Comparison of ENCODE assay signal across 26 cellular contexts in the genomic region with DNA sequence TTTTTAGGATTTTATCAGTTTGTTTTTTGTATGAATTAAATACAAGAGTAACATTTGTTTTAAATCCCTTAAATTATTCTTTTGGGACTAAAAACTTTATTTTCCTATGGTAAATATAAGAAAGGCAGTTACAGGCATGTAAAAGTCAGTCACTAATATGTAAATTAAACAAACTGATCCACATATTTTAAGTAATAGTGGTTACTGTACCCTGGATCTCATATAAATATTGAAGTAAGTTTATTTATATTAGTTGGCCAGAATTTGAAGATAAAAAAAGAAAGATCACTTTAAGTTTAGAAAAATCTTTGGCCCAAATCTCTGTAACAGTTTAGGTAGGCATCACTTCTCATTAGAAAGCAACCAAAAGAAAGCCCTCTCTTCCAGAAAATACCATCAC. TPM values are rescaled to one million over a fixed set of nuclear protein-coding genes. Genes with fewer than 3 reads are reported as not detected.
A peak's percentile ranks its signal among the peaks of the same experiment; 100 is the strongest.
DNase-seq lines count a peak whose midpoint lies in the region; ATAC-seq, FAIRE-seq and TF ChIP-seq lines count a peak whose summit lies in the region.
"Had no signal": no experiment of that assay in that cellular context is flagged by ENCODE, and none has a peak within 500 bp of the region (broad histone marks: within the 10 kb centered on the region; RNA-seq: fewer than 3 reads in every experiment).

No MANE protein-coding gene starts in this region.

- no peak overlapping the region for H3K14ac ChIP-seq in H9 (ENCODE audit: insufficient read depth, low read length)

- no peak overlapping the region for H3T11ph ChIP-seq in H9 (ENCODE audit: low read length)

- no peak overlapping the region for H2BK15ac ChIP-seq in H9 (ENCODE audit: low read depth, low read length)

- H4K8ac ChIP-seq in H9 (replicated peaks; ENCODE audit: insufficient read length, low read depth, low read length) = no peak overlapping the region

- CTCF ChIA-PET in endothelial cell of umbilical vein (lab: Charles Lee) = interaction anchor here (1.4 kb wide), 1 partner anchor 14 kb away, joined by 10 read pairs; no protein-coding TSS in a partner anchor

- no peak overlapping the region for H2AK5ac ChIP-seq in H9 (ENCODE audit: insufficient read length, low read length)

- TF ChIP-seq CTCF in left ventricle myocardium inferior (IDR thresholded peaks at IDR 0.05; ENCODE audit: borderline replicate concordance) = no peak
- TF ChIP-seq CTCF in endothelial cell of umbilical vein (IDR thresholded peaks at IDR 0.05; ENCODE audit: extremely low read depth in 1 of 2, insufficient read depth in 1 of 2, low read depth in 1 of 2, low read length in 2 of 2) = no peak
- TF ChIP-seq CTCF in kidney (IDR thresholded peaks at IDR 0.05; ENCODE audit: borderline replicate concordance, extremely low read depth, insufficient read depth) = no peak
- TF ChIP-seq CTCF in H9 (conservative IDR thresholded peaks at IDR 0.05) = no peak

- H3K4me2 ChIP-seq in endothelial cell of umbilical vein (ENCODE audit: insufficient read depth, low read length) (peak overlapping the region; percentile 61), H9 (ENCODE audit: insufficient read depth, insufficient read length, low read length) (no peak overlapping the region)
- H3K4me2 ChIP-seq: A549; BLaER1 treated with 17β-estradiol and CSF1 and Interleukin-3, amounts not matched to agents 10 nM and 100 nM had no signal

- H2BK12ac ChIP-seq in H9 (ENCODE audit: insufficient read length, low read depth, low read length) = no peak overlapping the region

- H3K23ac ChIP-seq in H9 (ENCODE audit: insufficient read length, low read depth, low read length) = no peak overlapping the region

- no peaks in the 10 kb centered on the region for H3K9me1 ChIP-seq in endothelial cell of umbilical vein (replicated peaks; ENCODE audit: control insufficient read depth, extremely low read depth, insufficient read depth, low read length)

- no peak for TF ChIP-seq POLR2A in endothelial cell of umbilical vein (IDR thresholded peaks at IDR 0.05; ENCODE audit: low read depth, low read length)

- H3K79me2 ChIP-seq in endothelial cell of umbilical vein (ENCODE audit: control insufficient read depth, insufficient read depth, low read length) (peaks cover 3% of the 10 kb centered on the region), H9 (ENCODE audit: insufficient read depth, low read length) (peaks cover 5% of the 10 kb centered on the region; the same call in 1 of the 2 replicates)

- intact Hi-C loops in left ventricle myocardium inferior (cut with micrococcal nuclease) = no loop called here
- intact Hi-C loops in right cardiac atrium (cut with DNase I) = no loop called here
- intact Hi-C loops in endothelial cell of umbilical vein (cut with micrococcal nuclease) = no loop called here
- intact Hi-C loops in kidney (cut with DNase I) = no loop called here

- peaks cover 16 to 25% (median 17%) of the 10 kb centered on the region in 3 experiments for H3K36me3 Mint-ChIP-seq in H9 (ENCODE audit: insufficient read depth in 1 of 3, low read depth in 3 of 3)
- H3K36me3 Mint-ChIP-seq: CD14-positive monocyte; CD8-positive, alpha-beta memory T cell had no signal

- peaks cover 28 to 51% of the 10 kb centered on the region in 2 experiments for H3K4me1 Mint-ChIP-seq in H9
- H3K4me1 Mint-ChIP-seq: CD14-positive monocyte; CD8-positive, alpha-beta memory T cell had no signal

- H3K4me3 Mint-ChIP-seq in H9 = no peak overlapping the region
- H3K4me3 Mint-ChIP-seq: CD14-positive monocyte; CD4-positive, alpha-beta T cell; CD8-positive, alpha-beta memory T cell had no signal

- H3K18ac ChIP-seq in H9 (ENCODE audit: insufficient read length, low read depth, low read length) = no peak overlapping the region

- no peak for ATAC-seq in right cardiac atrium
- ATAC-seq: A549, GM12878, HCT116 had no signal

- H3K9me3 Mint-ChIP-seq in H9 = peaks cover 8% of the 10 kb centered on the region in 2 experiments
- H3K9me3 Mint-ChIP-seq: CD4-positive, alpha-beta T cell had no signal

- FAIRE-seq in endothelial cell of umbilical vein (lab: Jason Lieb, UNC) (no peak), kidney (lab: Jason Lieb, UNC) (peak; percentile 53)
- FAIRE-seq: A549, D721Med, GM12878, GM19239, H1 had no signal

- no peak overlapping the region for H3K27ac Mint-ChIP-seq in H9
- H3K27ac Mint-ChIP-seq: CD14-positive monocyte; CD4-positive, alpha-beta T cell; CD8-positive, alpha-beta memory T cell had no signal

- H3K9ac ChIP-seq in endothelial cell of umbilical vein (replicated peaks; ENCODE audit: extremely low read depth, insufficient read depth, low read length) = no peak overlapping the region
- no peak overlapping the region for H3K9ac ChIP-seq in kidney (ENCODE audit: low read length in 2 of 2)
- no peak overlapping the region for H3K9ac ChIP-seq in H9 (ENCODE audit: extremely low read depth, insufficient read length, low read length)
- H3K9ac ChIP-seq: BLaER1 treated with 17β-estradiol and CSF1 and Interleukin-3, amounts not matched to agents 10 nM and 100 nM; GM23248 had no signal

- H3K27me3 Mint-ChIP-seq in H9 (ENCODE audit: low read depth) = no peaks in the 10 kb centered on the region
- H3K27me3 Mint-ChIP-seq: CD4-positive, alpha-beta T cell had no signal

- no peak overlapping the region for H4K91ac ChIP-seq in H9 (ENCODE audit: insufficient read length, low read depth, low read length)

- no TSS peak for BruUV-seq in endothelial cell of umbilical vein (replicated peaks; lab: Mats Ljungman, UMichigan)

- H2AFZ ChIP-seq in endothelial cell of umbilical vein (ENCODE audit: low read depth, low read length) = no peak overlapping the region
- H2AFZ ChIP-seq in H9 (ENCODE audit: low read length) = no peak overlapping the region
- H2AFZ ChIP-seq: GM23248 had no signal

- DNase-seq in left ventricle myocardium inferior (no peak), right cardiac atrium (no peak), endothelial cell of umbilical vein (ENCODE audit: low read depth, low spot score) (no peak), kidney (no peak), H9 (no peak), OCI-M2 (lab: John Stamatoyannopoulos, UW; ENCODE audit: unreplicated experiment) (no peak)
- no peak for DNase-seq in activated CD4-positive, alpha-beta T cell treated with anti-CD3 and anti-CD28 coated beads for 4 hours
- DNase-seq: 8988T; ACHN; AML-193; BE2C; CD4-positive, alpha-beta T cell; CD8-positive, alpha-beta memory T cell; DMS 273 treated with DMSO at 0.1 percent for 48 hours; DMS79; GDM1; GM23248; H7 had no signal

- H2BK20ac ChIP-seq in H9 (ENCODE audit: low read depth, low read length, poor library complexity, severe bottlenecking) = no peak overlapping the region

- POLR2A ChIA-PET in endothelial cell of umbilical vein (lab: Charles Lee) = no interaction called here

- H3K27me3 ChIP-seq in left ventricle myocardium inferior (ENCODE audit: low read depth) = no peaks in the 10 kb centered on the region
- H3K27me3 ChIP-seq in right cardiac atrium (ENCODE audit: control insufficient read depth, insufficient read depth) = no peaks in the 10 kb centered on the region
- H3K27me3 ChIP-seq in endothelial cell of umbilical vein (ENCODE audit: control insufficient read depth in 2 of 2, insufficient read depth in 2 of 2, low read length in 2 of 2) = no peaks in the 10 kb centered on the region
- no peaks in the 10 kb centered on the region for H3K27me3 ChIP-seq in H9 (ENCODE audit: insufficient read depth, low read length)
- H3K27me3 ChIP-seq: BE2C; BLaER1 treated with 17β-estradiol and CSF1 and Interleukin-3, amounts not matched to agents 10 nM and 100 nM had no signal

- H2BK120ac ChIP-seq in H9 (ENCODE audit: low read depth, low read length, poor library complexity, severe bottlenecking) = no peak overlapping the region

- peaks cover 24% of the 10 kb centered on the region for H3K4me1 ChIP-seq in left ventricle myocardium inferior
- no peaks in the 10 kb centered on the region for H3K4me1 ChIP-seq in right cardiac atrium (ENCODE audit: control insufficient read depth, insufficient read depth, low read length)
- H3K4me1 ChIP-seq in endothelial cell of umbilical vein (ENCODE audit: control insufficient read depth, extremely low read depth, insufficient read depth, low read length) = peaks cover 31% of the 10 kb centered on the region
- no peaks in the 10 kb centered on the region for H3K4me1 ChIP-seq in kidney (ENCODE audit: control insufficient read depth in 1 of 2, insufficient read depth in 1 of 2, low read depth in 1 of 2, low read length in 2 of 2)
- peaks cover 12% of the 10 kb centered on the region for H3K4me1 ChIP-seq in H9 (ENCODE audit: insufficient read depth, low read length)
- H3K4me1 ChIP-seq: A549; BE2C; BLaER1 treated with 17β-estradiol and CSF1 and Interleukin-3, amounts not matched to agents 10 nM and 100 nM had no signal

- H3K27ac ChIP-seq in left ventricle myocardium inferior (replicated peaks) (peak overlapping the region; percentile 57), right cardiac atrium (ENCODE audit: low read length) (no peak overlapping the region), endothelial cell of umbilical vein (ENCODE audit: insufficient read depth, low read depth, low read length) (no peak overlapping the region), kidney (ENCODE audit: low read depth in 2 of 2, low read length in 2 of 2) (no peak overlapping the region), H9 (ENCODE audit: insufficient read length, low read depth, low read length) (no peak overlapping the region)
- H3K27ac ChIP-seq: A549; BLaER1 treated with 17β-estradiol and CSF1 and Interleukin-3, amounts not matched to agents 10 nM and 100 nM; GM23248 had no signal

- peaks cover 6% of the 10 kb centered on the region for H3K9me3 ChIP-seq in left ventricle myocardium inferior (replicated peaks)
- no peaks in the 10 kb centered on the region for H3K9me3 ChIP-seq in right cardiac atrium (ENCODE audit: control insufficient read depth, low read length)
- H3K9me3 ChIP-seq in endothelial cell of umbilical vein (replicated peaks; ENCODE audit: control insufficient read depth, insufficient read depth, low read length) = no peaks in the 10 kb centered on the region
- H3K9me3 ChIP-seq in kidney (ENCODE audit: control insufficient read depth in 1 of 2, low read length in 2 of 2) = no peaks in the 10 kb centered on the region
- H3K9me3 ChIP-seq in H9 (ENCODE audit: control insufficient read depth, low read depth, low read length) = no peaks in the 10 kb centered on the region
- H3K9me3 ChIP-seq: A549; BE2C; BLaER1 treated with 17β-estradiol and CSF1 and Interleukin-3, amounts not matched to agents 10 nM and 100 nM had no signal

- no peak overlapping the region for H4K5ac ChIP-seq in H9 (ENCODE audit: insufficient read length, low read depth, low read length)

- peaks cover 4% of the 10 kb centered on the region for H3K79me1 ChIP-seq in H9 (ENCODE audit: insufficient read depth, low read depth, low read length, poor library complexity, severe bottlenecking)

- dilution Hi-C loops in endothelial cell of umbilical vein (cut with MboI; ENCODE audit: extremely low pct_ligation_motif_present, low sequenced_read_pairs) = no loop called here

- H3K4ac ChIP-seq in H9 (ENCODE audit: low read depth, low read length) = no peak overlapping the region

- no peak overlapping the region for H3K56ac ChIP-seq in H9 (ENCODE audit: insufficient read length, low read depth, low read length)

- H4K20me1 ChIP-seq in endothelial cell of umbilical vein (replicated peaks; ENCODE audit: control insufficient read depth, extremely low read depth, insufficient read depth, low read length) (no peaks in the 10 kb centered on the region), H9 (ENCODE audit: control insufficient read depth, insufficient read depth, insufficient read length) (no peaks in the 10 kb centered on the region)
- H4K20me1 ChIP-seq: BLaER1 treated with 17β-estradiol and CSF1 and Interleukin-3, amounts not matched to agents 10 nM and 100 nM had no signal

- no peaks in the 10 kb centered on the region for H3K23me2 ChIP-seq in H9 (ENCODE audit: insufficient read length, low read depth, low read length, poor library complexity, severe bottlenecking)

- H3K4me3 ChIP-seq in left ventricle myocardium inferior (no peak overlapping the region), right cardiac atrium (ENCODE audit: low read length) (no peak overlapping the region), endothelial cell of umbilical vein (replicated peaks in 1 of 3; ENCODE audit: insufficient read depth in 1 of 3, low read depth in 1 of 3, low read length in 3 of 3) (no peak overlapping the region), kidney (ENCODE audit: low read length in 2 of 2) (no peak overlapping the region)
- H3K4me3 ChIP-seq: A549; BLaER1 treated with 17β-estradiol and CSF1 and Interleukin-3, amounts not matched to agents 10 nM and 100 nM; GM12878; GM23248 had no signal

- H3K36me3 ChIP-seq in left ventricle myocardium inferior (no peaks in the 10 kb centered on the region), endothelial cell of umbilical vein (ENCODE audit: control insufficient read depth in 2 of 2, extremely low read depth in 1 of 2, insufficient read depth in 2 of 2, low read length in 2 of 2) (peaks cover 0 to 2% of the 10 kb centered on the region in 2 experiments), kidney (ENCODE audit: control insufficient read depth in 1 of 2, insufficient read depth in 2 of 2, low read length in 2 of 2) (no peaks in the 10 kb centered on the region)
- H3K36me3 ChIP-seq: BE2C; BLaER1 treated with 17β-estradiol and CSF1 and Interleukin-3, amounts not matched to agents 10 nM and 100 nM had no signal

- no peak overlapping the region for H2BK5ac ChIP-seq in H9 (ENCODE audit: insufficient read length, low read length)

RNA-seq across cellular contexts. Expression of a gene that starts 45.8 kb away (rescaled TPM):
- total RNA-seq in left ventricle myocardium inferior = 29.6 TPM
- 10 to 100 TPM; 45.4 to 70.6 (median 56.8) TPM for total RNA-seq in right cardiac atrium
- polyA plus RNA-seq in right cardiac atrium = 41.0 TPM
- 80.9 and 127 TPM in 2 replicates for total RNA-seq in endothelial cell of umbilical vein
- polyA plus RNA-seq in endothelial cell of umbilical vein = 177 and 223 TPM in 2 replicates
- polyA plus RNA-seq in endothelial cell of umbilical vein (2011; cell fraction: cytosol; rRNA removed) = 96.2 and 115 TPM in 2 replicates
- polyA plus RNA-seq in endothelial cell of umbilical vein (2011; cell fraction: nucleus; rRNA removed) = 206 and 233 TPM in 2 replicates
- 33.8 and 37.8 TPM in 2 replicates for polyA plus RNA-seq in endothelial cell of umbilical vein (2012)
- polyA minus RNA-seq in endothelial cell of umbilical vein = 1,293 and 1,561 TPM in 2 replicates
- not detected for polyA minus RNA-seq in endothelial cell of umbilical vein (2011; cell fraction: cytosol; rRNA and poly(A)+ RNA removed)
- polyA minus RNA-seq in endothelial cell of umbilical vein (2011; cell fraction: nucleus; rRNA and poly(A)+ RNA removed) = 1,432 and 1,514 TPM in 2 replicates
- total RNA-seq in kidney = 59.9 TPM
- 26.9 TPM for polyA plus RNA-seq in kidney (ENCODE audit: insufficient read depth, low read depth, low replicate concordance)
- total RNA-seq in H9 (2021) = 22.5 and 25.8 TPM in 2 replicates
- total RNA-seq: CD4-positive, alpha-beta T cell; CD8-positive, alpha-beta memory T cell had no signal
- polyA plus RNA-seq: A549; CD14-positive monocyte; CD8-positive, alpha-beta memory T cell; GM12878 had no signal
